ENCODE assay signal across 8 cellular contexts in the genomic region with DNA sequence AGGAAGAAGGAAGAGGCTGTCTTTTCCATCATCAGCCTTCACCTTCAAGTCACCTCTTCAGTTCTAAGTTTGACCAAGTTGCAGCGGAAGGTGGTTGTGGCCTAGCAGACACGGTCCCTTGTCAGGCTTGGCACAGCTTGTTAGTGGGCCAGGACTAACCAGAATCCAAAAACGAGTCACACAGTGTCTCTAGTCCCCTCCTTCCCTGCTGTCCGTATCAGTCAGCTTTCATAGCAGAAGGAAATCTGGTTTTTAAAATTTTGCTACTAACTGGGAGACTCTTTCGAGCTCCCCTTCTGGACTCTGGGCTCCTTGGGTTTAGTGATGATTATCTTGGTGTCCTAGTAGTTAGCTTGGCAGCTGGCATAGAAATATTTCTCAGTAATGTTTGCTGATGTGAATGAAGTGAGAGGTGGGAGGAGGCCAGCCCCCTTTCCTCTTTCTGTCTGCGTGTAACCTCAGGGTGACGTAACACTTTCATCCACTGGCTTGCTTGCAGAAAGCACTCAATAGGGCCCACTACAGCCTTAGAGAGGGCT. TPM values are rescaled to one million over a fixed set of nuclear protein-coding genes. Genes with fewer than 3 reads are reported as not detected.
DNase-seq lines count a peak whose midpoint lies in the region; ATAC-seq and TF ChIP-seq lines count a peak whose summit lies in the region.

No MANE protein-coding gene starts in this region.

- H3K4me1 Mint-ChIP-seq in WTC11: peaks cover 59% of the 10 kb centered on the region

- H3K36me3 ChIP-seq in esophagus (ENCODE audit: control insufficient read depth in 2 of 2, insufficient read depth in 2 of 2, low read length in 1 of 2): no peaks in the 10 kb centered on the region
- no peaks in the 10 kb centered on the region for H3K36me3 ChIP-seq in smooth muscle cell (ENCODE audit: low read depth)

- no peak overlapping the region for H2AFZ ChIP-seq in smooth muscle cell (ENCODE audit: low read depth)

- H3K4me3 ChIP-seq in right cardiac atrium (ENCODE audit: low read length): no peak overlapping the region
- H3K4me3 ChIP-seq in esophagus (ENCODE audit: low read depth in 1 of 2, low read length in 2 of 2): no peak overlapping the region
- H3K4me3 ChIP-seq in smooth muscle cell: peak overlapping the region; percentile 87

- POLR2A ChIA-PET in WTC11 (lab: Charles Lee): no interaction called here

- peaks cover 10% of the 10 kb centered on the region for H3K4me1 ChIP-seq in right cardiac atrium (ENCODE audit: control insufficient read depth, insufficient read depth, low read length)
- peaks cover 0 to 6% of the 10 kb centered on the region in 2 donors for H3K4me1 ChIP-seq in esophagus (ENCODE audit: control insufficient read depth in 2 of 2, insufficient read depth in 2 of 2, low read length in 1 of 2)
- H3K4me1 ChIP-seq in smooth muscle cell (ENCODE audit: low read depth): peaks cover 46% of the 10 kb centered on the region

- H3K36me3 Mint-ChIP-seq in WTC11: no peaks in the 10 kb centered on the region

- intact Hi-C loops in right cardiac atrium (cut with DNase I) (loop anchor here in 3 of 4 donors (5.0 to 10.0 kb wide), 4 partner anchors 52 to 232 kb away; no protein-coding TSS in a partner anchor), left ventricle myocardium superior (cut with micrococcal nuclease) (loop anchor here (10.0 kb wide), 1 partner anchor 162 kb away; no protein-coding TSS in a partner anchor)

- no peaks in the 10 kb centered on the region for H3K27me3 Mint-ChIP-seq in WTC11 (ENCODE audit: low read depth)

- ATAC-seq in right cardiac atrium: no peak
- ATAC-seq in left ventricle myocardium superior: no peak
- ATAC-seq in WTC11: no peak
- no peak for ATAC-seq in HG02763 (IDR thresholded peaks at IDR 0.05; ENCODE audit: unreplicated experiment)

- CTCF ChIA-PET in WTC11 (lab: Charles Lee): no interaction called here

- TF ChIP-seq CTCF in WTC11 (IDR thresholded peaks at IDR 0.05) (no peak), smooth muscle cell (IDR thresholded peaks at IDR 0.05; ENCODE audit: borderline replicate concordance, insufficient read depth, poor library complexity, severe bottlenecking) (no peak)

- peak overlapping the region; percentile 87 for H3K9ac ChIP-seq in smooth muscle cell (ENCODE audit: low read depth)

- H3F3A ChIP-seq in smooth muscle cell (ENCODE audit: low read depth): peaks cover 19% of the 10 kb centered on the region

- no peaks in the 10 kb centered on the region for H3K9me3 ChIP-seq in right cardiac atrium (ENCODE audit: control insufficient read depth, low read length)
- H3K9me3 ChIP-seq in esophagus (ENCODE audit: control insufficient read depth in 2 of 2, insufficient read depth in 1 of 2, low read depth in 1 of 2, low read length in 1 of 2): no peaks in the 10 kb centered on the region
- H3K9me3 ChIP-seq in smooth muscle cell (replicated peaks; ENCODE audit: low read depth): no peaks in the 10 kb centered on the region

- no peaks in the 10 kb centered on the region for H4K20me1 ChIP-seq in smooth muscle cell (ENCODE audit: low read depth)

- no peaks in the 10 kb centered on the region for H3K9me3 Mint-ChIP-seq in WTC11

- no peak overlapping the region for H3K4me3 Mint-ChIP-seq in WTC11

- peak overlapping the region; percentile 64; the same call in 1 of the 2 replicates for H3K27ac Mint-ChIP-seq in WTC11

- H3K27ac ChIP-seq in right cardiac atrium (ENCODE audit: low read length) (peak overlapping the region; percentile 57), esophagus (ENCODE audit: low read depth in 2 of 2, low read length in 1 of 2) (peak overlapping the region; percentile 40 to 69), smooth muscle cell (ENCODE audit: low read depth) (peak overlapping the region; percentile 95)

- DNase-seq in right cardiac atrium: no peak
- no peak for DNase-seq in left ventricle myocardium superior
- DNase-seq in WTC11 (ENCODE audit: low spot score): no peak
- no peak for DNase-seq in smooth muscle cell (lab: John Stamatoyannopoulos, UW; ENCODE audit: unreplicated experiment)
- DNase-seq in NCI-H526 (lab: John Stamatoyannopoulos, UW): no peak
- DNase-seq in putamen (ENCODE audit: low spot score): no peak

- peaks cover 84% of the 10 kb centered on the region for H3K79me2 ChIP-seq in smooth muscle cell (ENCODE audit: low read depth)

- H3K27me3 ChIP-seq in right cardiac atrium (ENCODE audit: control insufficient read depth, insufficient read depth): no peaks in the 10 kb centered on the region
- H3K27me3 ChIP-seq in esophagus (ENCODE audit: control insufficient read depth in 1 of 2, insufficient read depth in 2 of 2, low read length in 2 of 2): no peaks in the 10 kb centered on the region
- H3K27me3 ChIP-seq in smooth muscle cell (ENCODE audit: low read depth): no peaks in the 10 kb centered on the region

- WGBS in right cardiac atrium: 25% methylated on average over 7 of the region's 7 CpGs
- 52 to 61% methylated on average over 7 of the region's 7 CpGs for WGBS in esophagus, 2 donors
- 48% methylated on average over 7 of the region's 7 CpGs for WGBS in smooth muscle cell (ENCODE audit: low lambda C conversion rate)

- peak overlapping the region; percentile 93 for H3K4me2 ChIP-seq in smooth muscle cell

TF ChIP-seq in WTC11, 78 proteins besides CTCF, POLR2A, EP300 and RAD21:
- TF ChIP-seq OVOL2 (CRISPR knock-in tag; IDR thresholded peaks at IDR 0.05; ENCODE audit: borderline replicate concordance): no peak
- TF ChIP-seq IRF1 (CRISPR knock-in tag; IDR thresholded peaks at IDR 0.05): no peak
- no peak for TF ChIP-seq ZNF263 (CRISPR knock-in tag; IDR thresholded peaks at IDR 0.05; ENCODE audit: low read depth)
- no peak for TF ChIP-seq NFYB (CRISPR knock-in tag; conservative IDR thresholded peaks at IDR 0.05; ENCODE audit: low read depth)
- no peak for TF ChIP-seq FOXJ3 (CRISPR knock-in tag; IDR thresholded peaks at IDR 0.05; ENCODE audit: borderline replicate concordance)
- TF ChIP-seq, protein P1, sequence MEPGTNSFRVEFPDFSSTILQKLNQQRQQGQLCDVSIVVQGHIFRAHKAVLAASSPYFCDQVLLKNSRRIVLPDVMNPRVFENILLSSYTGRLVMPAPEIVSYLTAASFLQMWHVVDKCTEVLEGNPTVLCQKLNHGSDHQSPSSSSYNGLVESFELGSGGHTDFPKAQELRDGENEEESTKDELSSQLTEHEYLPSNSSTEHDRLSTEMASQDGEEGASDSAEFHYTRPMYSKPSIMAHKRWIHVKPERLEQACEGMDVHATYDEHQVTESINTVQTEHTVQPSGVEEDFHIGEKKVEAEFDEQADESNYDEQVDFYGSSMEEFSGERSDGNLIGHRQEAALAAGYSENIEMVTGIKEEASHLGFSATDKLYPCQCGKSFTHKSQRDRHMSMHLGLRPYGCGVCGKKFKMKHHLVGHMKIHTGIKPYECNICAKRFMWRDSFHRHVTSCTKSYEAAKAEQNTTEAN (CRISPR knock-in tag; IDR thresholded peaks at IDR 0.05): no peak
- TF ChIP-seq, protein P2, sequence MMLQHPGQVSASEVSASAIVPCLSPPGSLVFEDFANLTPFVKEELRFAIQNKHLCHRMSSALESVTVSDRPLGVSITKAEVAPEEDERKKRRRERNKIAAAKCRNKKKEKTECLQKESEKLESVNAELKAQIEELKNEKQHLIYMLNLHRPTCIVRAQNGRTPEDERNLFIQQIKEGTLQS (CRISPR knock-in tag; conservative IDR thresholded peaks at IDR 0.05): no peak
- TF ChIP-seq, protein P3, sequence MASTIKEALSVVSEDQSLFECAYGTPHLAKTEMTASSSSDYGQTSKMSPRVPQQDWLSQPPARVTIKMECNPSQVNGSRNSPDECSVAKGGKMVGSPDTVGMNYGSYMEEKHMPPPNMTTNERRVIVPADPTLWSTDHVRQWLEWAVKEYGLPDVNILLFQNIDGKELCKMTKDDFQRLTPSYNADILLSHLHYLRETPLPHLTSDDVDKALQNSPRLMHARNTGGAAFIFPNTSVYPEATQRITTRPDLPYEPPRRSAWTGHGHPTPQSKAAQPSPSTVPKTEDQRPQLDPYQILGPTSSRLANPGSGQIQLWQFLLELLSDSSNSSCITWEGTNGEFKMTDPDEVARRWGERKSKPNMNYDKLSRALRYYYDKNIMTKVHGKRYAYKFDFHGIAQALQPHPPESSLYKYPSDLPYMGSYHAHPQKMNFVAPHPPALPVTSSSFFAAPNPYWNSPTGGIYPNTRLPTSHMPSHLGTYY (CRISPR knock-in tag; IDR thresholded peaks at IDR 0.05): no peak
- TF ChIP-seq CDX4 (CRISPR knock-in tag; IDR thresholded peaks at IDR 0.05; ENCODE audit: borderline replicate concordance): no peak

RNA-seq across cellular contexts. Expression of gene ETV6, which starts 3.8 kb away (rescaled TPM):
- total RNA-seq in right cardiac atrium: 10 to 100 TPM in 3 of 4 donors, 1 to 10 TPM in 1; 9.9 to 31.4 (median 11.7) TPM
- 2.9 TPM for polyA plus RNA-seq in right cardiac atrium
- total RNA-seq in left ventricle myocardium superior: 14.7 TPM
- 13.8 to 23.5 TPM (median 16.7 TPM) in 3 replicates for total RNA-seq in WTC11 (2021)
- 1 to 10 TPM; 5.4 to 5.6 TPM for polyA plus RNA-seq in esophagus
- total RNA-seq in smooth muscle cell: 21.9 and 23.8 TPM in 2 replicates
- 11.5 and 19.8 TPM in 2 replicates for polyA plus RNA-seq in smooth muscle cell
